1 cellular context compared by ENCODE assay signal in the genomic region with DNA sequence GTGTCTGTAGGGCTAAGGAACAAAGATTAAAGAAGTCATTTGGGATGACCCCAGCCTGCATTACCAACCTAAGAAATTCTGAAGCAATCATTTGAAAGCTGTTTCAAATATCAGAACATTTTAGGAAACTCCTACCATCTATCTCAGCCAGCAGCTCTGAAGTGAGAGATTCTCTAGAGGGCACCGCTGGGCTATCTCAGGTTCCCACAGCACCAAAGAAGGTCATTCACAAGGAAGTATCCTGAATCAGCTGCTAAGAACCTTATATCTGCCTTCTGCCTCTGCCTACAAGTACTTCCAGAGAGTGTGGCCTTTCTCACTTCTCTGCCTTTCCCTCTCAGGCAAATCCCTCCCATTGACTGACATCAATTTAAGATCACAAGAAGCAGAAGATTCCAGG.
TF ChIP-seq lines count a peak whose summit lies in the region.

No MANE protein-coding gene starts in this region.

TF ChIP-seq in Ishikawa, 13 proteins besides CTCF, POLR2A, EP300 and RAD21 (continued from another document):
- TF ChIP-seq REST (IDR thresholded peaks at IDR 0.05; ENCODE audit: low read depth) (no peak), YY1 (IDR thresholded peaks at IDR 0.05; ENCODE audit: low read depth) (no peak), NFIC (IDR thresholded peaks at IDR 0.05) (no peak), CEBPB (IDR thresholded peaks at IDR 0.05) (no peak), TCF12 (IDR thresholded peaks at IDR 0.05; ENCODE audit: low read depth) (no peak), TAF1 (IDR thresholded peaks at IDR 0.05; ENCODE audit: low read depth) (no peak), ZBTB7A (IDR thresholded peaks at IDR 0.05; ENCODE audit: low read depth) (no peak), EGR1 (IDR thresholded peaks at IDR 0.05) (no peak), TEAD4 (IDR thresholded peaks at IDR 0.05) (no peak)
- TF ChIP-seq, protein P1, sequence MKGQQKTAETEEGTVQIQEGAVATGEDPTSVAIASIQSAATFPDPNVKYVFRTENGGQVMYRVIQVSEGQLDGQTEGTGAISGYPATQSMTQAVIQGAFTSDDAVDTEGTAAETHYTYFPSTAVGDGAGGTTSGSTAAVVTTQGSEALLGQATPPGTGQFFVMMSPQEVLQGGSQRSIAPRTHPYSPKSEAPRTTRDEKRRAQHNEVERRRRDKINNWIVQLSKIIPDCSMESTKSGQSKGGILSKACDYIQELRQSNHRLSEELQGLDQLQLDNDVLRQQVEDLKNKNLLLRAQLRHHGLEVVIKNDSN (IDR thresholded peaks at IDR 0.05) = no peak
- TF ChIP-seq, protein P2, sequence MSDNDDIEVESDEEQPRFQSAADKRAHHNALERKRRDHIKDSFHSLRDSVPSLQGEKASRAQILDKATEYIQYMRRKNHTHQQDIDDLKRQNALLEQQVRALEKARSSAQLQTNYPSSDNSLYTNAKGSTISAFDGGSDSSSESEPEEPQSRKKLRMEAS (IDR thresholded peaks at IDR 0.05) = no peak
